26 cellular contexts compared by ENCODE assay signal in the genomic region with DNA sequence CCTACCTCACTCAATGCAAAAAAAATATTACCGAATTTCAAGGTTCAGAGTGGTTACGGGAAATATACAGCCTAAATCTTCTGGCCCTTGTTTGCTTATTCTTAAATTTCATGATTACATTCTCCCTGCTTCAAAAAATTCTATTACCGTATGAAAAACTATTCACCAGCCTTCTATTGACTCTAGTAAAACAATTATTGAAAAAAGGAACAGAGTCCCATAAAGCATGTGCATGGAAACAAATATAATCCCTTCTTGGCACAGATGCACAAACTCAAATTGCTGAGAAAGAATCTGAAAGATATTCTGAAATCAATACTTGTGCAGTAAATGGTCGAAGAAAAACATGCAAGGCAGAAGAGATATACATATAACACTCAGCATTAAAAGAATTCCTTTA.
"Had no signal": no experiment of that assay in that cellular context is flagged by ENCODE, and none has a peak within 500 bp of the region (broad histone marks: within the 10 kb centered on the region; RNA-seq: fewer than 3 reads in every experiment).

No MANE protein-coding gene starts in this region.

- H3K9me3 ChIP-seq: ovary, uterus had no signal

- H3K27ac ChIP-seq: ascending aorta, brain microvascular endothelial cell, gastroesophageal sphincter, ovary, skin epidermis, uterus, WERI-Rb-1 had no signal

- H3K4me3 ChIP-seq: ascending aorta, gastroesophageal sphincter, ovary, skin epidermis, uterus had no signal

- H3K4me1 ChIP-seq: ascending aorta, uterus had no signal

- H3K27me3 ChIP-seq: ascending aorta, brain microvascular endothelial cell, gastroesophageal sphincter, ovary, uterus had no signal

- DNase-seq: activated CD4-positive, alpha-beta memory T cell treated with anti-CD3 and anti-CD28 coated beads for 36 hours; activated CD4-positive, alpha-beta T cell treated with anti-CD3 and anti-CD28 coated beads, Interleukin-2, amount 10 ng/mL, durations not matched to agents 24 days and 14 days; activated CD8-positive, alpha-beta memory T cell treated with anti-CD3 and anti-CD28 coated beads, Interleukin-2, amount 50 U/mL, for 4 hours; activated effector memory CD4-positive, alpha-beta T cell treated with anti-CD3 and anti-CD28 coated beads, Interleukin-2, amount 50 U/mL, for 16 hours; activated naive CD4-positive, alpha-beta T cell treated with anti-CD3 and anti-CD28 coated beads, Interleukin-2, amount 10 ng/mL, durations not matched to agents 7 days and 5 days; activated naive CD8-positive, alpha-beta T cell treated with anti-CD3 and anti-CD28 coated beads, Interleukin-2, amount 10 ng/mL, durations not matched to agents 7 days and 5 days; activated T-cell treated with anti-CD3 and anti-CD28 coated beads, Interleukin-2, amount 50 U/mL, for 1 hour; brain microvascular endothelial cell; cortex of kidney; effector memory CD8-positive, alpha-beta T cell; erythroblast; hypothalamus; immature natural killer cell; midbrain; naive thymus-derived CD4-positive, alpha-beta T cell; ovary; stimulated activated CD4-positive, alpha-beta T cell treated with anti-CD3 and anti-CD28 coated beads, Interleukin-12 subunit alpha, Interleukin-12 subunit beta, amount 100 ng/mL, for 4 hours; stimulated activated CD4-positive, alpha-beta T cell treated with anti-CD3 and anti-CD28 coated beads, Interleukin-4, amount 100 ng/mL, for 24 hours; uterus; WERI-Rb-1 had no signal

- ATAC-seq: activated CD4-positive, CD25-positive, alpha-beta regulatory T cell treated with anti-CD3 and anti-CD28 coated beads, Interleukin-2, amount 50 U/mL, for 24 hours; effector memory CD8-positive, alpha-beta T cell; gastroesophageal sphincter; naive thymus-derived CD4-positive, alpha-beta T cell; sciatic nerve; stimulated activated effector memory CD8-positive, alpha-beta T cell treated with anti-CD3 and anti-CD28 coated beads, Interleukin-12 subunit alpha, Interleukin-12 subunit beta, amount 100 ng/mL, for 72 hours had no signal

- H3K36me3 ChIP-seq: ascending aorta, brain microvascular endothelial cell, gastroesophageal sphincter, ovary, uterus, WERI-Rb-1 had no signal
